ENCODE assay signal across 1 cellular context in genomic region chr10:117663750-117664149, GRCh38.
TF ChIP-seq lines count a peak whose summit lies in the region.

No MANE protein-coding gene starts in this region.

TF ChIP-seq in GM12878, 131 proteins besides CTCF, POLR2A, EP300 and RAD21 (continued from another document and continues in another):
- TF ChIP-seq ZBTB40 (IDR thresholded peaks at IDR 0.05; ENCODE audit: borderline replicate concordance) (no peak; the same call in 1 of the 2 replicates), MEF2B (IDR thresholded peaks at IDR 0.05; ENCODE audit: partially characterized antibody, poor library complexity, severe bottlenecking) (peak; percentile 85), BCL11A (IDR thresholded peaks at IDR 0.05; ENCODE audit: low read depth, low read length) (peak; percentile 66; the same call in 1 of the 2 replicates), SMC3 (IDR thresholded peaks at IDR 0.05; ENCODE audit: borderline replicate concordance, low read length) (peak; percentile 19; the same call in 1 of the 2 replicates), ZNF274 (IDR thresholded peaks at IDR 0.05; ENCODE audit: insufficient read depth, insufficient read length) (no peak), PRDM15 (CRISPR knock-in tag; IDR thresholded peaks at IDR 0.05) (no peak), SREBF1 (IDR thresholded peaks at IDR 0.05; ENCODE audit: low read length) (no peak), SIN3A (IDR thresholded peaks at IDR 0.05; ENCODE audit: low read depth, low read length) (no peak), SKIL (IDR thresholded peaks at IDR 0.05; ENCODE audit: low read depth, poor library complexity, severe bottlenecking) (peak; percentile 84), EZH2 (IDR thresholded peaks at IDR 0.05; ENCODE audit: borderline replicate concordance, control insufficient read depth, low read depth, low read length) (no peak), YBX1 (IDR thresholded peaks at IDR 0.05) (no peak), IKZF2 (IDR thresholded peaks at IDR 0.05) (peak; percentile 65 to 77), MLLT1 (IDR thresholded peaks at IDR 0.05) (no peak), RCOR1 (conservative IDR thresholded peaks at IDR 0.05; ENCODE audit: low read depth, low read length) (no peak; the same call in 1 of the 2 replicates), POU2F2 (IDR thresholded peaks at IDR 0.05; ENCODE audit: borderline replicate concordance, low read depth, low read length) (peak; percentile 64; the same call in 1 of the 3 replicates), RUNX3 (IDR thresholded peaks at IDR 0.05; ENCODE audit: low read length) (peak; percentile 88), HDAC6 (IDR thresholded peaks at IDR 0.05; ENCODE audit: unreplicated experiment) (no peak), POLR2AphosphoS5 (IDR thresholded peaks at IDR 0.05; ENCODE audit: low read length) (no peak), NKRF (conservative IDR thresholded peaks at IDR 0.05) (no peak), SP1 (IDR thresholded peaks at IDR 0.05; ENCODE audit: low read depth, low read length) (peak; percentile 55), BHLHE40 (IDR thresholded peaks at IDR 0.05; ENCODE audit: borderline replicate concordance in 1 of 2, low read depth in 2 of 2, low read length in 1 of 2) (peak; percentile 95 to 96), BRCA1 (IDR thresholded peaks at IDR 0.05; ENCODE audit: low read depth, low read length) (no peak), CHD1 (IDR thresholded peaks at IDR 0.05; ENCODE audit: low read depth, low read length) (no peak), NRF1 (conservative IDR thresholded peaks at IDR 0.05; ENCODE audit: low read depth, low read length) (no peak), ELK1 (IDR thresholded peaks at IDR 0.05; ENCODE audit: low read depth, low read length) (no peak), BACH1 (IDR thresholded peaks at IDR 0.05; ENCODE audit: borderline replicate concordance) (peak; percentile 90; the same call in 1 of the 2 replicates), TARDBP (IDR thresholded peaks at IDR 0.05; ENCODE audit: borderline replicate concordance) (no peak), DPF2 (IDR thresholded peaks at IDR 0.05) (peak; percentile 74; the same call in 1 of the 2 replicates), MTA3 (IDR thresholded peaks at IDR 0.05; ENCODE audit: borderline replicate concordance, low read length) (no peak), NFXL1 (IDR thresholded peaks at IDR 0.05; ENCODE audit: borderline replicate concordance) (no peak), GABPA (IDR thresholded peaks at IDR 0.05; ENCODE audit: low read depth) (no peak), ZNF592 (IDR thresholded peaks at IDR 0.05) (no peak), E2F8 (IDR thresholded peaks at IDR 0.05; ENCODE audit: low read depth, partially characterized antibody) (no peak), NR2F1 (conservative IDR thresholded peaks at IDR 0.05) (peak; percentile 68), KAT2A (conservative IDR thresholded peaks at IDR 0.05; ENCODE audit: control insufficient read depth, low read depth, low read length) (no peak), ASH2L (IDR thresholded peaks at IDR 0.05; ENCODE audit: borderline replicate concordance, low read depth) (no peak), ESRRA (IDR thresholded peaks at IDR 0.05; ENCODE audit: low read length) (no peak), NR2C1 (IDR thresholded peaks at IDR 0.05) (no peak)
